ENCODE assay signal across 1 cellular context in the genomic region with DNA sequence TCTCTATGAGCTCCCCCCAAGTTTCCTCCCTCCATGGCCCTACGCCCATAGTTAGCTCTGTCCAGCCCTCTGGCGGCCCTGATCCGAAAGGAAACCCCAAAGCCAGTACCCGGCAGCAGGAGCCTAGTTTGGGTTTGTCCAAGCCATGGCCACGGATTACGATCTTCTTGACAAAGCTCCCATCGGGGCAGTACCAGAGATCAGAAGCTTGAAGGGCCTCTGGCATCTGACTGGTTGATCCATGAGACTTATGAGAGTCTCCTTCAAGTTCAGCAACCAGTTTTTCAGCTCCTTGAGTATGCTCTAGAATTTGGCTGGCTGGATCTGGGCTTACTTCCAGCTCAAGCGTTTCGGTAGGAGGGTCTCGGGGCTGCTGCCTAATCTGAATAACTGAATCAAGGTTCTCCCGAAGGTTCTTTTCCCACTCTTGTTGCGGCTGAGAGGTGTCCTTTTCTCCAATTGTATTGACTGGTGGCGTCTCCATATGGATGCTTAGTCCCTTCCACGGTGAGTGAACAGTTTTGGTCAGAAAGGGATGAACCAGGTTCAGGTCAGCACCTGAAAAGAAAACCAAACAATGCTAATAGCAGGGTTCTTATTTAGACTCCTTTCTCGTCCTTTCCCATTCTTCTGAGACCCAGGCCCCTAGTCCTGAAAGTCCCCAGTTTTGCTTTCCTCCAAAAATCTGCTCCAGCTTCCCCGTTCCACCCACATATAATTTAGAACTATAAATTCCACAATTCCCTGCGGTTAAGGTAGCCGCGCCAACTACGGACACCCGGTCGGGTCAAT.
TF ChIP-seq lines count a peak whose summit lies in the region.

No MANE protein-coding gene starts in this region.

TF ChIP-seq in HepG2, 621 proteins besides CTCF, POLR2A, EP300 and RAD21 (continued from another document):
- TF ChIP-seq FOXM1 (CRISPR knock-in tag; IDR thresholded peaks at IDR 0.05) (no peak), ZNF160 (CRISPR knock-in tag; IDR thresholded peaks at IDR 0.05) (no peak), RXRB (CRISPR knock-in tag; IDR thresholded peaks at IDR 0.05; ENCODE audit: borderline replicate concordance) (no peak), ZNF773 (CRISPR knock-in tag; IDR thresholded peaks at IDR 0.05; ENCODE audit: borderline replicate concordance) (no peak), SIN3B (IDR thresholded peaks at IDR 0.05; ENCODE audit: low read length) (no peak), HNF4A (CRISPR knock-in tag; IDR thresholded peaks at IDR 0.05) (no peak), SNAI1 (CRISPR knock-in tag; IDR thresholded peaks at IDR 0.05; ENCODE audit: borderline replicate concordance) (no peak), PRPF4 (IDR thresholded peaks at IDR 0.05; ENCODE audit: low read depth, low read length, poor library complexity, severe bottlenecking) (no peak), RELA (CRISPR knock-in tag; IDR thresholded peaks at IDR 0.05) (no peak), CBFB (CRISPR knock-in tag; IDR thresholded peaks at IDR 0.05) (no peak; the same call in 1 of the 2 replicates), TEAD3 (CRISPR knock-in tag; optimal IDR thresholded peaks at IDR 0.05; ENCODE audit: borderline replicate concordance) (peak; percentile 5), RFX1 (IDR thresholded peaks at IDR 0.05) (no peak), ZFP36L1 (CRISPR knock-in tag; IDR thresholded peaks at IDR 0.05) (0 out of 2 replicates have a peak, but pooled peaks have one; percentile 55), RBFOX2 (IDR thresholded peaks at IDR 0.05; ENCODE audit: low read depth, low read length) (no peak)
- TF ChIP-seq, protein P1, sequence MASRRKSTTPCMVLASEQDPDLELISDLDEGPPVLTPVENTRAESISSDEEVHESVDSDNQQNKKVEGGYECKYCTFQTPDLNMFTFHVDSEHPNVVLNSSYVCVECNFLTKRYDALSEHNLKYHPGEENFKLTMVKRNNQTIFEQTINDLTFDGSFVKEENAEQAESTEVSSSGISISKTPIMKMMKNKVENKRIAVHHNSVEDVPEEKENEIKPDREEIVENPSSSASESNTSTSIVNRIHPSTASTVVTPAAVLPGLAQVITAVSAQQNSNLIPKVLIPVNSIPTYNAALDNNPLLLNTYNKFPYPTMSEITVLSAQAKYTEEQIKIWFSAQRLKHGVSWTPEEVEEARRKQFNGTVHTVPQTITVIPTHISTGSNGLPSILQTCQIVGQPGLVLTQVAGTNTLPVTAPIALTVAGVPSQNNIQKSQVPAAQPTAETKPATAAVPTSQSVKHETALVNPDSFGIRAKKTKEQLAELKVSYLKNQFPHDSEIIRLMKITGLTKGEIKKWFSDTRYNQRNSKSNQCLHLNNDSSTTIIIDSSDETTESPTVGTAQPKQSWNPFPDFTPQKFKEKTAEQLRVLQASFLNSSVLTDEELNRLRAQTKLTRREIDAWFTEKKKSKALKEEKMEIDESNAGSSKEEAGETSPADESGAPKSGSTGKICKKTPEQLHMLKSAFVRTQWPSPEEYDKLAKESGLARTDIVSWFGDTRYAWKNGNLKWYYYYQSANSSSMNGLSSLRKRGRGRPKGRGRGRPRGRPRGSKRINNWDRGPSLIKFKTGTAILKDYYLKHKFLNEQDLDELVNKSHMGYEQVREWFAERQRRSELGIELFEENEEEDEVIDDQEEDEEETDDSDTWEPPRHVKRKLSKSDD (CRISPR knock-in tag; IDR thresholded peaks at IDR 0.05; ENCODE audit: low read depth) = 0 out of 2 replicates have a peak, but pooled peaks have one; percentile 5
- TF ChIP-seq, protein P2, sequence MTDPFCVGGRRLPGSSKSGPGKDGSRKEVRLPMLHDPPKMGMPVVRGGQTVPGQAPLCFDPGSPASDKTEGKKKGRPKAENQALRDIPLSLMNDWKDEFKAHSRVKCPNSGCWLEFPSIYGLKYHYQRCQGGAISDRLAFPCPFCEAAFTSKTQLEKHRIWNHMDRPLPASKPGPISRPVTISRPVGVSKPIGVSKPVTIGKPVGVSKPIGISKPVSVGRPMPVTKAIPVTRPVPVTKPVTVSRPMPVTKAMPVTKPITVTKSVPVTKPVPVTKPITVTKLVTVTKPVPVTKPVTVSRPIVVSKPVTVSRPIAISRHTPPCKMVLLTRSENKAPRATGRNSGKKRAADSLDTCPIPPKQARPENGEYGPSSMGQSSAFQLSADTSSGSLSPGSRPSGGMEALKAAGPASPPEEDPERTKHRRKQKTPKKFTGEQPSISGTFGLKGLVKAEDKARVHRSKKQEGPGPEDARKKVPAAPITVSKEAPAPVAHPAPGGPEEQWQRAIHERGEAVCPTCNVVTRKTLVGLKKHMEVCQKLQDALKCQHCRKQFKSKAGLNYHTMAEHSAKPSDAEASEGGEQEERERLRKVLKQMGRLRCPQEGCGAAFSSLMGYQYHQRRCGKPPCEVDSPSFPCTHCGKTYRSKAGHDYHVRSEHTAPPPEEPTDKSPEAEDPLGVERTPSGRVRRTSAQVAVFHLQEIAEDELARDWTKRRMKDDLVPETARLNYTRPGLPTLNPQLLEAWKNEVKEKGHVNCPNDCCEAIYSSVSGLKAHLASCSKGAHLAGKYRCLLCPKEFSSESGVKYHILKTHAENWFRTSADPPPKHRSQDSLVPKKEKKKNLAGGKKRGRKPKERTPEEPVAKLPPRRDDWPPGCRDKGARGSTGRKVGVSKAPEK (CRISPR knock-in tag; IDR thresholded peaks at IDR 0.05; ENCODE audit: borderline replicate concordance) = no peak
- TF ChIP-seq, protein P3, sequence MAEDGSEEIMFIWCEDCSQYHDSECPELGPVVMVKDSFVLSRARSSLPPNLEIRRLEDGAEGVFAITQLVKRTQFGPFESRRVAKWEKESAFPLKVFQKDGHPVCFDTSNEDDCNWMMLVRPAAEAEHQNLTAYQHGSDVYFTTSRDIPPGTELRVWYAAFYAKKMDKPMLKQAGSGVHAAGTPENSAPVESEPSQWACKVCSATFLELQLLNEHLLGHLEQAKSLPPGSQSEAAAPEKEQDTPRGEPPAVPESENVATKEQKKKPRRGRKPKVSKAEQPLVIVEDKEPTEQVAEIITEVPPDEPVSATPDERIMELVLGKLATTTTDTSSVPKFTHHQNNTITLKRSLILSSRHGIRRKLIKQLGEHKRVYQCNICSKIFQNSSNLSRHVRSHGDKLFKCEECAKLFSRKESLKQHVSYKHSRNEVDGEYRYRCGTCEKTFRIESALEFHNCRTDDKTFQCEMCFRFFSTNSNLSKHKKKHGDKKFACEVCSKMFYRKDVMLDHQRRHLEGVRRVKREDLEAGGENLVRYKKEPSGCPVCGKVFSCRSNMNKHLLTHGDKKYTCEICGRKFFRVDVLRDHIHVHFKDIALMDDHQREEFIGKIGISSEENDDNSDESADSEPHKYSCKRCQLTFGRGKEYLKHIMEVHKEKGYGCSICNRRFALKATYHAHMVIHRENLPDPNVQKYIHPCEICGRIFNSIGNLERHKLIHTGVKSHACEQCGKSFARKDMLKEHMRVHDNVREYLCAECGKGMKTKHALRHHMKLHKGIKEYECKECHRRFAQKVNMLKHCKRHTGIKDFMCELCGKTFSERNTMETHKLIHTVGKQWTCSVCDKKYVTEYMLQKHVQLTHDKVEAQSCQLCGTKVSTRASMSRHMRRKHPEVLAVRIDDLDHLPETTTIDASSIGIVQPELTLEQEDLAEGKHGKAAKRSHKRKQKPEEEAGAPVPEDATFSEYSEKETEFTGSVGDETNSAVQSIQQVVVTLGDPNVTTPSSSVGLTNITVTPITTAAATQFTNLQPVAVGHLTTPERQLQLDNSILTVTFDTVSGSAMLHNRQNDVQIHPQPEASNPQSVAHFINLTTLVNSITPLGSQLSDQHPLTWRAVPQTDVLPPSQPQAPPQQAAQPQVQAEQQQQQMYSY (CRISPR knock-in tag; IDR thresholded peaks at IDR 0.05) = 0 out of 2 replicates have a peak, but pooled peaks have one; percentile 17
- TF ChIP-seq, protein P4, sequence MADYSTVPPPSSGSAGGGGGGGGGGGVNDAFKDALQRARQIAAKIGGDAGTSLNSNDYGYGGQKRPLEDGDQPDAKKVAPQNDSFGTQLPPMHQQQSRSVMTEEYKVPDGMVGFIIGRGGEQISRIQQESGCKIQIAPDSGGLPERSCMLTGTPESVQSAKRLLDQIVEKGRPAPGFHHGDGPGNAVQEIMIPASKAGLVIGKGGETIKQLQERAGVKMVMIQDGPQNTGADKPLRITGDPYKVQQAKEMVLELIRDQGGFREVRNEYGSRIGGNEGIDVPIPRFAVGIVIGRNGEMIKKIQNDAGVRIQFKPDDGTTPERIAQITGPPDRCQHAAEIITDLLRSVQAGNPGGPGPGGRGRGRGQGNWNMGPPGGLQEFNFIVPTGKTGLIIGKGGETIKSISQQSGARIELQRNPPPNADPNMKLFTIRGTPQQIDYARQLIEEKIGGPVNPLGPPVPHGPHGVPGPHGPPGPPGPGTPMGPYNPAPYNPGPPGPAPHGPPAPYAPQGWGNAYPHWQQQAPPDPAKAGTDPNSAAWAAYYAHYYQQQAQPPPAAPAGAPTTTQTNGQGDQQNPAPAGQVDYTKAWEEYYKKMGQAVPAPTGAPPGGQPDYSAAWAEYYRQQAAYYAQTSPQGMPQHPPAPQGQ (CRISPR knock-in tag; IDR thresholded peaks at IDR 0.05; ENCODE audit: borderline replicate concordance) = no peak
- TF ChIP-seq, protein P5, sequence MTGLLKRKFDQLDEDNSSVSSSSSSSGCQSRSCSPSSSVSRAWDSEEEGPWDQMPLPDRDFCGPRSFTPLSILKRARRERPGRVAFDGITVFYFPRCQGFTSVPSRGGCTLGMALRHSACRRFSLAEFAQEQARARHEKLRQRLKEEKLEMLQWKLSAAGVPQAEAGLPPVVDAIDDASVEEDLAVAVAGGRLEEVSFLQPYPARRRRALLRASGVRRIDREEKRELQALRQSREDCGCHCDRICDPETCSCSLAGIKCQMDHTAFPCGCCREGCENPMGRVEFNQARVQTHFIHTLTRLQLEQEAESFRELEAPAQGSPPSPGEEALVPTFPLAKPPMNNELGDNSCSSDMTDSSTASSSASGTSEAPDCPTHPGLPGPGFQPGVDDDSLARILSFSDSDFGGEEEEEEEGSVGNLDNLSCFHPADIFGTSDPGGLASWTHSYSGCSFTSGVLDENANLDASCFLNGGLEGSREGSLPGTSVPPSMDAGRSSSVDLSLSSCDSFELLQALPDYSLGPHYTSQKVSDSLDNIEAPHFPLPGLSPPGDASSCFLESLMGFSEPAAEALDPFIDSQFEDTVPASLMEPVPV (CRISPR knock-in tag; IDR thresholded peaks at IDR 0.05) = 0 out of 2 replicates have a peak, but pooled peaks have one; percentile 8
- TF ChIP-seq, protein P6, sequence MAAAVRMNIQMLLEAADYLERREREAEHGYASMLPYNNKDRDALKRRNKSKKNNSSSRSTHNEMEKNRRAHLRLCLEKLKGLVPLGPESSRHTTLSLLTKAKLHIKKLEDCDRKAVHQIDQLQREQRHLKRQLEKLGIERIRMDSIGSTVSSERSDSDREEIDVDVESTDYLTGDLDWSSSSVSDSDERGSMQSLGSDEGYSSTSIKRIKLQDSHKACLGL (CRISPR knock-in tag; IDR thresholded peaks at IDR 0.05) = 0 out of 2 replicates have a peak, but pooled peaks have one; percentile 42
- TF ChIP-seq, protein P7, sequence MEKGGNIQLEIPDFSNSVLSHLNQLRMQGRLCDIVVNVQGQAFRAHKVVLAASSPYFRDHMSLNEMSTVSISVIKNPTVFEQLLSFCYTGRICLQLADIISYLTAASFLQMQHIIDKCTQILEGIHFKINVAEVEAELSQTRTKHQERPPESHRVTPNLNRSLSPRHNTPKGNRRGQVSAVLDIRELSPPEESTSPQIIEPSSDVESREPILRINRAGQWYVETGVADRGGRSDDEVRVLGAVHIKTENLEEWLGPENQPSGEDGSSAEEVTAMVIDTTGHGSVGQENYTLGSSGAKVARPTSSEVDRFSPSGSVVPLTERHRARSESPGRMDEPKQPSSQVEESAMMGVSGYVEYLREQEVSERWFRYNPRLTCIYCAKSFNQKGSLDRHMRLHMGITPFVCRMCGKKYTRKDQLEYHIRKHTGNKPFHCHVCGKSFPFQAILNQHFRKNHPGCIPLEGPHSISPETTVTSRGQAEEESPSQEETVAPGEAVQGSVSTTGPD (CRISPR knock-in tag; IDR thresholded peaks at IDR 0.05) = no peak
